ENCODE assay signal across 6 cellular contexts in genomic region chr5:143742951-143743350, GRCh38.
"Had no signal": no experiment of that assay in that cellular context is flagged by ENCODE, and none has a peak within 500 bp of the region (broad histone marks: within the 10 kb centered on the region; RNA-seq: fewer than 3 reads in every experiment).

No MANE protein-coding gene starts in this region.

- H3K27me3 Mint-ChIP-seq: IgD-negative memory B cell had no signal

- H3K4me3 ChIP-seq: GM23338 had no signal

- H3K36me3 Mint-ChIP-seq: IgD-negative memory B cell had no signal

- H3K27ac Mint-ChIP-seq: GM23338, H9 had no signal

- H2AFZ ChIP-seq: GM23338 had no signal

- H3K4me2 ChIP-seq: GM23338 had no signal

- ATAC-seq: GM23338, HepG2 had no signal

- H3K4me1 Mint-ChIP-seq: GM23338, H9 had no signal

- DNase-seq: H9, HCEC 1CT, KBM-7 had no signal

- H3K4me3 Mint-ChIP-seq: GM23338, H9, IgD-negative memory B cell had no signal

- H3K9me3 Mint-ChIP-seq: GM23338, H9, IgD-negative memory B cell had no signal
